In genomic region chr16:88390760-88391496, GRCh38 we compare ENCODE assay signal across 15 cellular contexts.
"Had no signal": no experiment of that assay in that cellular context is flagged by ENCODE, and none has a peak within 500 bp of the region (broad histone marks: within the 10 kb centered on the region; RNA-seq: fewer than 3 reads in every experiment).

No MANE protein-coding gene starts in this region.

- H2AFZ ChIP-seq: hepatocyte had no signal

- H3K27me3 ChIP-seq: ascending aorta, colonic mucosa, hepatocyte had no signal

- ATAC-seq: activated naive CD8-positive, alpha-beta T cell treated with anti-CD3 and anti-CD28 coated beads, Interleukin-2, amount 50 U/mL, for 24 hours; foreskin keratinocyte; naive thymus-derived CD8-positive, alpha-beta T cell; stimulated activated memory B cell treated with anti-CD40 and anti-IgM and Interleukin-4, amounts not matched to agents 10 μg/mL and 1 μg/mL and 100 μg/mL, for 72 hours had no signal

- H3K27ac ChIP-seq: ascending aorta, colonic mucosa, foreskin keratinocyte, hepatocyte had no signal

- H3K4me1 Mint-ChIP-seq: activated B cell treated with CpG ODN at 0.5 μM for 24 hours; activated CD4-positive, alpha-beta T cell treated with anti-CD3 and anti-CD28 coated beads, Interleukin-2, amount 10 ng/mL, durations not matched to agents 24 days and 14 days; activated naive CD8-positive, alpha-beta T cell treated with anti-CD3 and anti-CD28 coated beads, Interleukin-2, amount 50 U/mL, for 24 hours; naive thymus-derived CD8-positive, alpha-beta T cell; stimulated activated memory B cell treated with anti-CD40 and anti-IgM and Interleukin-4, amounts not matched to agents 10 μg/mL and 1 μg/mL and 100 μg/mL, for 72 hours had no signal

- H3K4me3 Mint-ChIP-seq: activated B cell treated with CpG ODN at 0.5 μM for 24 hours; activated CD4-positive, alpha-beta T cell treated with anti-CD3 and anti-CD28 coated beads, Interleukin-2, amount 10 ng/mL, durations not matched to agents 24 days and 14 days; activated naive CD8-positive, alpha-beta T cell treated with anti-CD3 and anti-CD28 coated beads, Interleukin-2, amount 50 U/mL, for 24 hours; activated T-helper 1 cell treated with anti-CD3 and anti-CD28 coated beads, Interleukin-12 subunit alpha, Interleukin-12 subunit beta, Interleukin-2, Interleukin-4 antibody, amounts not matched to agents 30 ng/mL and 10 ng/mL and 1 ng/mL, durations not matched to agents 14 hours and 24 hours and 36 hours; naive thymus-derived CD8-positive, alpha-beta T cell; stimulated activated memory B cell treated with anti-CD40 and anti-IgM and Interleukin-4, amounts not matched to agents 10 μg/mL and 1 μg/mL and 100 μg/mL, for 72 hours; T-helper 1 cell treated with Interleukin-12 subunit alpha and Interleukin-12 subunit beta and Interleukin-4 antibody, amounts not matched to agents 30 μg/mL and 1 μg/mL, for 36 hours had no signal

- H3K9me3 ChIP-seq: ascending aorta, colonic mucosa, tibial nerve had no signal

- H3K36me3 Mint-ChIP-seq: naive thymus-derived CD8-positive, alpha-beta T cell; stimulated activated memory B cell treated with anti-CD40 and anti-IgM and Interleukin-4, amounts not matched to agents 10 μg/mL and 1 μg/mL and 100 μg/mL, for 72 hours had no signal

- H3K36me3 ChIP-seq: ascending aorta, colonic mucosa, tibial nerve had no signal

- DNase-seq: activated B cell treated with CpG ODN at 0.5 μM for 24 hours; activated CD4-positive, alpha-beta T cell treated with anti-CD3 and anti-CD28 coated beads, Interleukin-2, amount 10 ng/mL, durations not matched to agents 24 days and 14 days; activated naive CD4-positive, alpha-beta T cell treated with Interleukin-2 at 50 U/mL for 16 hours; activated naive CD8-positive, alpha-beta T cell treated with anti-CD3 and anti-CD28 coated beads, Interleukin-2, amount 50 U/mL, for 24 hours; colonic mucosa; foreskin keratinocyte; kidney glomerular epithelial cell; naive thymus-derived CD8-positive, alpha-beta T cell; small intestine had no signal

- H3K4me1 ChIP-seq: foreskin keratinocyte had no signal

- H3K27ac Mint-ChIP-seq: activated B cell treated with CpG ODN at 0.5 μM for 24 hours; activated CD4-positive, alpha-beta T cell treated with anti-CD3 and anti-CD28 coated beads, Interleukin-2, amount 10 ng/mL, durations not matched to agents 24 days and 14 days; activated naive CD8-positive, alpha-beta T cell treated with anti-CD3 and anti-CD28 coated beads, Interleukin-2, amount 50 U/mL, for 24 hours; activated T-helper 1 cell treated with anti-CD3 and anti-CD28 coated beads, Interleukin-12 subunit alpha, Interleukin-12 subunit beta, Interleukin-2, Interleukin-4 antibody, amounts not matched to agents 30 ng/mL and 10 ng/mL and 1 ng/mL, durations not matched to agents 14 hours and 24 hours and 36 hours; stimulated activated memory B cell treated with anti-CD40 and anti-IgM and Interleukin-4, amounts not matched to agents 10 μg/mL and 1 μg/mL and 100 μg/mL, for 72 hours; T-helper 1 cell treated with Interleukin-12 subunit alpha and Interleukin-12 subunit beta and Interleukin-4 antibody, amounts not matched to agents 30 μg/mL and 1 μg/mL, for 36 hours had no signal

- H3K9me3 Mint-ChIP-seq: activated B cell treated with CpG ODN at 0.5 μM for 24 hours; activated CD4-positive, alpha-beta T cell treated with anti-CD3 and anti-CD28 coated beads, Interleukin-2, amount 10 ng/mL, durations not matched to agents 24 days and 14 days; activated naive CD8-positive, alpha-beta T cell treated with anti-CD3 and anti-CD28 coated beads, Interleukin-2, amount 50 U/mL, for 24 hours; activated T-helper 1 cell treated with anti-CD3 and anti-CD28 coated beads, Interleukin-12 subunit alpha, Interleukin-12 subunit beta, Interleukin-2, Interleukin-4 antibody, amounts not matched to agents 30 ng/mL and 10 ng/mL and 1 ng/mL, durations not matched to agents 14 hours and 24 hours and 36 hours; naive thymus-derived CD8-positive, alpha-beta T cell; stimulated activated memory B cell treated with anti-CD40 and anti-IgM and Interleukin-4, amounts not matched to agents 10 μg/mL and 1 μg/mL and 100 μg/mL, for 72 hours; T-helper 1 cell treated with Interleukin-12 subunit alpha and Interleukin-12 subunit beta and Interleukin-4 antibody, amounts not matched to agents 30 μg/mL and 1 μg/mL, for 36 hours had no signal

- H3K4me3 ChIP-seq: ascending aorta, colonic mucosa, hepatocyte, tibial nerve had no signal

- H3K4me2 ChIP-seq: hepatocyte had no signal
